Comparison of ENCODE assay signal across 1 cellular context in the genomic region with DNA sequence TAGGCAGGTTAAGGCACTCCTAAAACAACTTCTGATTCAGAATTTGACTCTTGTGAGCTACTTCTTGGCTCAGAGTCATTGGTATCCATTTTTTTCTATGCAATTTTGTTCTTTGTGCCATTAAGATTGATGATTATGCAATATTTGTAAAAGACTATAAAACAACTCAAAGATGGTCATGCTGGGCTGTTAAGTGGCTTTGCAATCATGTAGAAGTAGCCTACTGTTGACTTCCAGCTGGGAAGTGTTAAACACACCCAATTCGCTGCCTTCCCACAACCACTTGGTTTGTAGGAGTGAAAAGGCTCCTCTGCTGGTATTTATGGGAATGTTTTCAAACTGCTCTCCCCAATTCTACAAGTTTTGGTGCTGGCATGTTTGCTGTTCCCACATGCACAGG.
TF ChIP-seq lines count a peak whose summit lies in the region.

No MANE protein-coding gene starts in this region.

TF ChIP-seq in HEK293, 187 proteins besides CTCF, POLR2A, EP300 and RAD21 (continued from another document):
- no peak for TF ChIP-seq ZBTB10 (tag by site-specific recombination; IDR thresholded peaks at IDR 0.05)
- TF ChIP-seq ZNF549 (tag by site-specific recombination; IDR thresholded peaks at IDR 0.05): no peak
- TF ChIP-seq ZSCAN4 (tag by site-specific recombination; IDR thresholded peaks at IDR 0.05): no peak
- no peak for TF ChIP-seq ZNF791 (tag by site-specific recombination; IDR thresholded peaks at IDR 0.05)
- TF ChIP-seq ZNF510 (tag by site-specific recombination; IDR thresholded peaks at IDR 0.05; ENCODE audit: insufficient replicate concordance): no peak
- TF ChIP-seq, protein P1, sequence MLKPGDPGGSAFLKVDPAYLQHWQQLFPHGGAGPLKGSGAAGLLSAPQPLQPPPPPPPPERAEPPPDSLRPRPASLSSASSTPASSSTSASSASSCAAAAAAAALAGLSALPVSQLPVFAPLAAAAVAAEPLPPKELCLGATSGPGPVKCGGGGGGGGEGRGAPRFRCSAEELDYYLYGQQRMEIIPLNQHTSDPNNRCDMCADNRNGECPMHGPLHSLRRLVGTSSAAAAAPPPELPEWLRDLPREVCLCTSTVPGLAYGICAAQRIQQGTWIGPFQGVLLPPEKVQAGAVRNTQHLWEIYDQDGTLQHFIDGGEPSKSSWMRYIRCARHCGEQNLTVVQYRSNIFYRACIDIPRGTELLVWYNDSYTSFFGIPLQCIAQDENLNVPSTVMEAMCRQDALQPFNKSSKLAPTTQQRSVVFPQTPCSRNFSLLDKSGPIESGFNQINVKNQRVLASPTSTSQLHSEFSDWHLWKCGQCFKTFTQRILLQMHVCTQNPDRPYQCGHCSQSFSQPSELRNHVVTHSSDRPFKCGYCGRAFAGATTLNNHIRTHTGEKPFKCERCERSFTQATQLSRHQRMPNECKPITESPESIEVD (tag by site-specific recombination; IDR thresholded peaks at IDR 0.05): peak; percentile 86
- TF ChIP-seq IKZF3 (tag by site-specific recombination; IDR thresholded peaks at IDR 0.05): 0 out of 2 replicates have a peak, but pooled peaks have one; percentile 51
- no peak for TF ChIP-seq HOXC10 (CRISPR knock-in tag; IDR thresholded peaks at IDR 0.05)
- peak; percentile 88 for TF ChIP-seq FEZF1 (tag by site-specific recombination; IDR thresholded peaks at IDR 0.05)
- peak; percentile 72; the same call in 1 of the 2 replicates for TF ChIP-seq ZNF660 (tag by site-specific recombination; IDR thresholded peaks at IDR 0.05)
- no peak for TF ChIP-seq ZNF785 (tag by site-specific recombination; IDR thresholded peaks at IDR 0.05)
- TF ChIP-seq ZNF561 (tag by site-specific recombination; IDR thresholded peaks at IDR 0.05; ENCODE audit: borderline replicate concordance): 0 out of 2 replicates have a peak, but pooled peaks have one; percentile 26
- 0 out of 2 replicates have a peak, but pooled peaks have one; percentile 15 for TF ChIP-seq ZNF629 (tag by site-specific recombination; IDR thresholded peaks at IDR 0.05)
- TF ChIP-seq OSR2 (tag by site-specific recombination; IDR thresholded peaks at IDR 0.05): peak; percentile 85
- no peak for TF ChIP-seq ZNF211 (tag by site-specific recombination; IDR thresholded peaks at IDR 0.05; ENCODE audit: low read depth)
- no peak for TF ChIP-seq KLF9 (tag by site-specific recombination; IDR thresholded peaks at IDR 0.05; ENCODE audit: low read depth)
